In the genomic region with DNA sequence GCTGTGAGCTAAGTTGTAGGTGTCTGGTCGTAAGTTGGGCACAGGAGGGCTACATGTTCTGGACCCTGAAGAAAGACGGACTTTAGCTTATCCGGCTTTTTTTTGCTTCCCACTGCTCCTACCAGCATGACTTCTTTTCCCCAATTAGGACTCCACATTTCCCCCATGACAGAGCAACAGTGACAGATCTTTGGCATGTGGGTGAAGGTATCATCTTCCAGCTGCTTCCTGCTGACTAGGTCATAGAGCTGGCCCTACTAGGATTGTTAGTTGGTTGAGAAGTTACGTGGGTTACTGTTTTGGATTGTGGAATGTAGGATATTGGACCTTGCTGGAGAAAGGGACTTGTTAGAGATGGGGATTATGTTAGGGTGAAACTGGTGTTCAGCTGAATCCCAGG, we compare ENCODE assay signal across 22 cellular contexts. TPM values are rescaled to one million over a fixed set of nuclear protein-coding genes. Genes with fewer than 3 reads are reported as not detected.
DNase-seq lines count a peak whose midpoint lies in the region; ATAC-seq and TF ChIP-seq lines count a peak whose summit lies in the region.
"Had no signal": no experiment of that assay in that cellular context is flagged by ENCODE, and none has a peak within 500 bp of the region (broad histone marks: within the 10 kb centered on the region; RNA-seq: fewer than 3 reads in every experiment).

No MANE protein-coding gene starts in this region.

- POLR2A ChIA-PET in activated CD8-positive, alpha-beta T cell treated with anti-CD3 and anti-CD28 coated beads for 36 hours (lab: Charles Lee), result no interaction called here
- POLR2A ChIA-PET in activated CD8-positive, alpha-beta T cell treated with anti-CD3 and anti-CD28 coated beads, Interleukin-2, amount 10 ng/mL, durations not matched to agents 7 days and 5 days (lab: Charles Lee), result no interaction called here

- ATAC-seq in activated CD8-positive, alpha-beta T cell treated with anti-CD3 and anti-CD28 coated beads for 36 hours, result no peak
- no peak for ATAC-seq in activated CD8-positive, alpha-beta T cell treated with anti-CD3 and anti-CD28 coated beads, Interleukin-2, amount 10 ng/mL, durations not matched to agents 7 days and 5 days
- no peak for ATAC-seq in HG02852 (IDR thresholded peaks at IDR 0.05; ENCODE audit: unreplicated experiment)
- ATAC-seq: GM23338, PC-3 had no signal

- CTCF ChIA-PET in activated CD8-positive, alpha-beta T cell treated with anti-CD3 and anti-CD28 coated beads for 36 hours (lab: Charles Lee), result no interaction called here
- CTCF ChIA-PET in activated CD8-positive, alpha-beta T cell treated with anti-CD3 and anti-CD28 coated beads, Interleukin-2, amount 10 ng/mL, durations not matched to agents 7 days and 5 days (lab: Charles Lee), result interaction anchor here (1.1 kb wide), 1 partner anchor 26 kb away, joined by 3 read pairs; no protein-coding TSS in a partner anchor

- peak overlapping the region; percentile 0; the same call in 1 of the 2 replicates for H3K4me3 ChIP-seq in HUES48 (ENCODE audit: low read depth, low read length)
- peak overlapping the region; percentile 34 for H3K4me3 ChIP-seq in mesendoderm (ENCODE audit: low read length)
- H3K4me3 ChIP-seq: GM23338, MG63 had no signal

- H3K23ac ChIP-seq in mesendoderm (ENCODE audit: low read length), result no peak overlapping the region

- 0 out of 2 replicates have a peak, but pooled peaks cover under 1% of the 10 kb centered on the region for H3K36me3 ChIP-seq in HUES48 (ENCODE audit: control insufficient read depth, insufficient read depth, low read length)
- no peaks in the 10 kb centered on the region for H3K36me3 ChIP-seq in mesendoderm (ENCODE audit: control insufficient read depth, insufficient read depth, low read length)

- H4K5ac ChIP-seq in mesendoderm (ENCODE audit: low read length), result no peak overlapping the region

- peak overlapping the region; percentile 77 for H3K27ac Mint-ChIP-seq in activated CD8-positive, alpha-beta T cell treated with anti-CD3 and anti-CD28 coated beads for 36 hours
- no peak overlapping the region for H3K27ac Mint-ChIP-seq in activated CD8-positive, alpha-beta T cell treated with anti-CD3 and anti-CD28 coated beads, Interleukin-2, amount 10 ng/mL, durations not matched to agents 7 days and 5 days
- peak overlapping the region; percentile 72 for H3K27ac Mint-ChIP-seq in activated naive CD8-positive, alpha-beta T cell
- H3K27ac Mint-ChIP-seq: CD4-positive, alpha-beta T cell; GM23338 had no signal

- H4K8ac ChIP-seq in mesendoderm (ENCODE audit: low read depth, low read length), result no peak overlapping the region

- no peak overlapping the region for H3K4me3 Mint-ChIP-seq in activated CD8-positive, alpha-beta T cell treated with anti-CD3 and anti-CD28 coated beads for 36 hours
- H3K4me3 Mint-ChIP-seq in activated CD8-positive, alpha-beta T cell treated with anti-CD3 and anti-CD28 coated beads, Interleukin-2, amount 10 ng/mL, durations not matched to agents 7 days and 5 days, result no peak overlapping the region
- peak overlapping the region; percentile 30 for H3K4me3 Mint-ChIP-seq in activated naive CD8-positive, alpha-beta T cell
- H3K4me3 Mint-ChIP-seq: CD4-positive, alpha-beta T cell; GM23338 had no signal

- intact Hi-C loops in activated CD8-positive, alpha-beta T cell treated with anti-CD3 and anti-CD28 coated beads for 36 hours (cut with micrococcal nuclease), result no loop called here

- TF ChIP-seq CTCF in activated CD8-positive, alpha-beta T cell treated with anti-CD3 and anti-CD28 coated beads for 36 hours (IDR thresholded peaks at IDR 0.05), result no peak

- peaks cover 2% of the 10 kb centered on the region for H3K79me2 ChIP-seq in mesendoderm (ENCODE audit: control insufficient read depth, insufficient read depth, low read length)

- H3K9ac ChIP-seq in HUES48 (ENCODE audit: low read depth, low read length) (no peak overlapping the region), mesendoderm (ENCODE audit: low read length) (no peak overlapping the region)
- H3K9ac ChIP-seq: BLaER1 treated with 17β-estradiol and CSF1 and Interleukin-3, amounts not matched to agents 10 nM and 100 nM; SK-N-SH had no signal

- H3K79me1 ChIP-seq in mesendoderm (ENCODE audit: low read length), result peaks cover 3% of the 10 kb centered on the region

- DNase-seq in activated CD8-positive, alpha-beta T cell treated with anti-CD3 and anti-CD28 coated beads for 36 hours, result no peak
- no peak for DNase-seq in activated CD8-positive, alpha-beta T cell treated with anti-CD3 and anti-CD28 coated beads, Interleukin-2, amount 10 ng/mL, durations not matched to agents 7 days and 5 days
- no peak for DNase-seq in mesendoderm
- no peak for DNase-seq in HK-2 (ENCODE audit: unreplicated experiment)
- DNase-seq in stimulated activated CD4-positive, alpha-beta T cell treated with anti-CD3 and anti-CD28 coated beads, Interleukin-2, amount 100 ng/mL, for 48 hours, result no peak
- DNase-seq: CD4-positive, alpha-beta T cell; HCEC 1CT; KG1; MG63; NCI-H1105 treated with DMSO at 0.1 percent for 48 hours; NCI-H146; NCI-H1930; NCI-H2107; NCI-H524; NCI-H774; PC-3; SK-N-SH had no signal

- H3K9me3 Mint-ChIP-seq in activated CD8-positive, alpha-beta T cell treated with anti-CD3 and anti-CD28 coated beads for 36 hours, result peaks cover 31% of the 10 kb centered on the region
- H3K9me3 Mint-ChIP-seq in activated CD8-positive, alpha-beta T cell treated with anti-CD3 and anti-CD28 coated beads, Interleukin-2, amount 10 ng/mL, durations not matched to agents 7 days and 5 days (ENCODE audit: insufficient read depth), result peaks cover 46% of the 10 kb centered on the region
- peaks cover 12% of the 10 kb centered on the region for H3K9me3 Mint-ChIP-seq in activated naive CD8-positive, alpha-beta T cell (ENCODE audit: low read depth)

- H2AK5ac ChIP-seq in mesendoderm (ENCODE audit: low read length), result no peak overlapping the region

- WGBS in mesendoderm (ENCODE audit: extremely low coverage, insufficient coverage, low lambda C conversion rate), result 100% methylated on average over 1 of the region's 4 CpGs

- H3K27ac ChIP-seq in HUES48 (ENCODE audit: low read depth, low read length), result no peak overlapping the region
- no peak overlapping the region for H3K27ac ChIP-seq in mesendoderm (ENCODE audit: low read depth, low read length)
- H3K27ac ChIP-seq: BLaER1 treated with 17β-estradiol and CSF1 and Interleukin-3, amounts not matched to agents 10 nM and 100 nM had no signal

- H3K4me1 Mint-ChIP-seq in activated CD8-positive, alpha-beta T cell treated with anti-CD3 and anti-CD28 coated beads for 36 hours (ENCODE audit: low read depth), result peaks cover 20% of the 10 kb centered on the region
- H3K4me1 Mint-ChIP-seq in activated CD8-positive, alpha-beta T cell treated with anti-CD3 and anti-CD28 coated beads, Interleukin-2, amount 10 ng/mL, durations not matched to agents 7 days and 5 days (ENCODE audit: low read depth), result no peaks in the 10 kb centered on the region
- H3K4me1 Mint-ChIP-seq in activated naive CD8-positive, alpha-beta T cell (ENCODE audit: low read depth), result peaks cover 8% of the 10 kb centered on the region

- H3K36me3 Mint-ChIP-seq in activated CD8-positive, alpha-beta T cell treated with anti-CD3 and anti-CD28 coated beads for 36 hours (ENCODE audit: low read depth), result peaks cover 40% of the 10 kb centered on the region
- H3K36me3 Mint-ChIP-seq in activated CD8-positive, alpha-beta T cell treated with anti-CD3 and anti-CD28 coated beads, Interleukin-2, amount 10 ng/mL, durations not matched to agents 7 days and 5 days (ENCODE audit: low read depth), result peaks cover 21% of the 10 kb centered on the region
- H3K36me3 Mint-ChIP-seq in activated naive CD8-positive, alpha-beta T cell, result peaks cover 25% of the 10 kb centered on the region

- H3K4me2 ChIP-seq in mesendoderm (ENCODE audit: low read length), result no peak overlapping the region
- H3K4me2 ChIP-seq: BLaER1 treated with 17β-estradiol and CSF1 and Interleukin-3, amounts not matched to agents 10 nM and 100 nM; GM23338; SK-N-SH had no signal

- H3K56ac ChIP-seq in mesendoderm (ENCODE audit: low read length), result no peak overlapping the region

- no peak overlapping the region for H2BK120ac ChIP-seq in mesendoderm (ENCODE audit: low read depth, low read length)

- no peak overlapping the region for H2BK15ac ChIP-seq in mesendoderm (replicated peaks; ENCODE audit: low read depth)

- no peak overlapping the region for H2BK5ac ChIP-seq in mesendoderm (ENCODE audit: low read length)

- H3K4me1 ChIP-seq in HUES48 (ENCODE audit: control insufficient read depth, insufficient read depth, low read length), result peaks cover 2% of the 10 kb centered on the region
- no peaks in the 10 kb centered on the region for H3K4me1 ChIP-seq in mesendoderm (ENCODE audit: control insufficient read depth, low read depth, low read length)
- H3K4me1 ChIP-seq: BLaER1 treated with 17β-estradiol and CSF1 and Interleukin-3, amounts not matched to agents 10 nM and 100 nM had no signal

- H3K9me3 ChIP-seq in HUES48 (ENCODE audit: control insufficient read depth, insufficient read depth, low read length), result peaks cover 51% of the 10 kb centered on the region

- no peak overlapping the region for H3K4ac ChIP-seq in mesendoderm (ENCODE audit: low read depth, low read length)

- H3K18ac ChIP-seq in mesendoderm (ENCODE audit: low read length), result no peak overlapping the region

- H3K27me3 ChIP-seq in HUES48 (ENCODE audit: control insufficient read depth, insufficient read depth, low read length) (no peaks in the 10 kb centered on the region), mesendoderm (ENCODE audit: insufficient read depth, low read length, poor library complexity) (no peaks in the 10 kb centered on the region)
- H3K27me3 ChIP-seq: BLaER1 treated with 17β-estradiol and CSF1 and Interleukin-3, amounts not matched to agents 10 nM and 100 nM; MG63 had no signal

- no peaks in the 10 kb centered on the region for H3K27me3 Mint-ChIP-seq in activated CD8-positive, alpha-beta T cell treated with anti-CD3 and anti-CD28 coated beads for 36 hours
- H3K27me3 Mint-ChIP-seq in activated CD8-positive, alpha-beta T cell treated with anti-CD3 and anti-CD28 coated beads, Interleukin-2, amount 10 ng/mL, durations not matched to agents 7 days and 5 days (ENCODE audit: low read depth), result no peaks in the 10 kb centered on the region
- H3K27me3 Mint-ChIP-seq in activated naive CD8-positive, alpha-beta T cell, result no peaks in the 10 kb centered on the region
- H3K27me3 Mint-ChIP-seq: CD4-positive, alpha-beta T cell had no signal

RNA-seq across cellular contexts. Expression of a gene that starts 21.4 kb away (rescaled TPM):
- total RNA-seq in activated CD8-positive, alpha-beta T cell treated with anti-CD3 and anti-CD28 coated beads for 36 hours, result 10 to 100 TPM; 10.7 to 10.8 TPM
- total RNA-seq in activated CD8-positive, alpha-beta T cell treated with anti-CD3 and anti-CD28 coated beads, Interleukin-2, amount 10 ng/mL, durations not matched to agents 7 days and 5 days, result 1 to 10 TPM; 8.0 to 8.5 TPM
- polyA plus RNA-seq in mesendoderm (2013, experiment 1 of 2), result 22.0 TPM
- polyA plus RNA-seq in mesendoderm (2013, experiment 2 of 2), result 21.4 TPM
